In the genomic region with DNA sequence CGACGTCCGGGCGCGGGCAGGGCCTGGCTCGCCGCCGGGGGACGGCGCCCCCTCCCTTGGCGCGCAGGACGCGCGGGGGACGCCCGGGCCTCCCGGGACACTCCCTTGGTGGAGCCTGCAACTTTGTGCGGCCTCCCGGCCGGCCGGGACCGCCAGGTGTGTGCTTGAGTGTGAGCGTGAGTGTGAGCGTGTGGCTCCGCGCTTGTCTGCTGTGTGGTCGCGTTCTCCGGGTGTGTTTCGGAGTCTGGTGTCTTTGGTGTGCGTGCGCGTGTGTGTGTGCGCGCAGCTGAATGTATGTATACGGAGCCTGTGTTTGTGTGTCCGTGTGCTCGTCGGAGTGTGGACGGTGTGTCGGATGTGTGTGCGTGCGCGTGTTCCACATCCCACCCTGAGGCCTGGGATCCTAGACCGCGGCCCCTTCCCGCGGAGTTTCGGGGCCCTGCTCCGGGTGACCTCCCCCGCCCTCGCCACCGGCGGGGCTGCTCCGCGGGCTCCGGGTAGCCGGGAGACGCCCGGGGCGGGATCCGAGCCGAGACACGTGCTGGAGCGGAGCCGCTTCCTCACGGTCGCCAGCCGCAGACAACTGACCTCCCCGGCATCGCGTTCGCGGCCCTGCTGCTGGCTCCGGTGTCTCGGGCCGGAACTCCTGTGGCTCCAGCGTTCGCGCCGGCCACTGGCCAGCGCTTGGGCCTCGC, we compare ENCODE assay signal across 8 cellular contexts. TPM values are rescaled to one million over a fixed set of nuclear protein-coding genes. Genes with fewer than 3 reads are reported as not detected.
DNase-seq lines count a peak whose midpoint lies in the region; ATAC-seq and TF ChIP-seq lines count a peak whose summit lies in the region.

No MANE protein-coding gene starts in this region.

- H3K36me3 Mint-ChIP-seq in naive B cell: peaks cover 6 to 11% of the 10 kb centered on the region in 2 donors

- peak overlapping the region; percentile 45 to 64 for H3K4me3 ChIP-seq in esophagus (ENCODE audit: low read depth in 1 of 2, low read length in 2 of 2)

- peaks cover 0 to 4% of the 10 kb centered on the region in 2 donors for H3K27me3 ChIP-seq in esophagus (ENCODE audit: control insufficient read depth in 1 of 2, insufficient read depth in 2 of 2, low read length in 2 of 2)

- peaks cover 16 to 17% (median 17%) of the 10 kb centered on the region in 3 donors for H3K4me1 Mint-ChIP-seq in naive B cell

- H3K4me1 ChIP-seq in esophagus (ENCODE audit: control insufficient read depth in 2 of 2, insufficient read depth in 2 of 2, low read length in 1 of 2): peaks cover 0 to 20% of the 10 kb centered on the region in 2 donors

- H3K9me3 ChIP-seq in esophagus (ENCODE audit: control insufficient read depth in 2 of 2, insufficient read depth in 1 of 2, low read depth in 1 of 2, low read length in 1 of 2): no peaks in the 10 kb centered on the region

- ATAC-seq in naive B cell (ENCODE audit: low read depth in 2 of 2) (peak in 1 of 2 donors; percentile 18), GM18505 (IDR thresholded peaks at IDR 0.05; ENCODE audit: unreplicated experiment) (no peak), HG03108 (IDR thresholded peaks at IDR 0.05; ENCODE audit: unreplicated experiment) (no peak), HG03342 (IDR thresholded peaks at IDR 0.05; ENCODE audit: unreplicated experiment) (no peak)

- no peak for TF ChIP-seq CTCF in GM20000 (IDR thresholded peaks at IDR 0.05; ENCODE audit: extremely low read depth, missing control alignments)

- H3K27ac Mint-ChIP-seq in naive B cell: no peak overlapping the region

- no peaks in the 10 kb centered on the region for H3K36me3 ChIP-seq in esophagus (ENCODE audit: control insufficient read depth in 2 of 2, insufficient read depth in 2 of 2, low read length in 1 of 2)

- H3K27ac ChIP-seq in esophagus (ENCODE audit: low read depth in 2 of 2, low read length in 1 of 2): peak overlapping the region; percentile 6 to 21

- H3K4me3 Mint-ChIP-seq in naive B cell: peak overlapping the region; percentile 74 to 90 (median 84)

- H3K9me3 Mint-ChIP-seq in naive B cell: peaks cover 0 to 2% (median 0%) of the 10 kb centered on the region in 7 donors

- WGBS in esophagus, 2 donors: 2 to 3% methylated on average over 74 to 84 of the region's 84 CpGs

- peaks cover 55 to 69% (median 66%) of the 10 kb centered on the region in 3 donors for H3K27me3 Mint-ChIP-seq in naive B cell

- TF ChIP-seq POLR2A in GM18505 (IDR thresholded peaks at IDR 0.05; ENCODE audit: borderline replicate concordance, extremely low read depth, insufficient read depth, insufficient read length): no peak

- peak; percentile 66 for DNase-seq in GM20000 (ENCODE audit: low spot score)
- peak; percentile 53 for DNase-seq in SW480 (ENCODE audit: low spot score)
- DNase-seq in naive B cell: peak; percentile 17
- DNase-seq in DMS114 treated with DMSO at 0.1 percent for 48 hours (lab: John Stamatoyannopoulos, UW; ENCODE audit: unreplicated experiment): no peak

RNA-seq across cellular contexts. Expression of a gene that starts 1.7 kb away (rescaled TPM):
- polyA plus RNA-seq in esophagus: 1 to 10 TPM; 3.7 to 4.0 TPM
- not detected for polyA plus RNA-seq in naive B cell (ENCODE audit: low read depth in 6 of 6)

RNA-seq across cellular contexts. Expression of a gene that starts 7.3 kb away (rescaled TPM):
- 10 to 100 TPM; 11.8 to 19.6 TPM for polyA plus RNA-seq in esophagus
- polyA plus RNA-seq in naive B cell (ENCODE audit: low read depth in 6 of 6): 10 to 100 TPM in 5 of 6 donors, 1 to 10 TPM in 1; 9.6 to 16.9 (median 13.6) TPM

RNA-seq across cellular contexts. Expression of a gene that starts 56.4 kb away (rescaled TPM):
- 10 to 100 TPM; 50.8 to 71.0 TPM for polyA plus RNA-seq in esophagus
- 10 to 100 TPM; 34.7 to 90.6 (median 68.5) TPM for polyA plus RNA-seq in naive B cell (ENCODE audit: low read depth in 6 of 6)

Comparison
In these comparisons a context has a peak if more than half of its experiments do, and no peak if none do; other contexts are left out.
1. RNA of a gene that starts 1.7 kb away (polyA plus RNA-seq): 3.7 to 4.0 TPM in esophagus; not detected in naive B cell; every median in the first group is over 4 times any median in the second.